ENCODE assay signal across 25 cellular contexts in the genomic region with DNA sequence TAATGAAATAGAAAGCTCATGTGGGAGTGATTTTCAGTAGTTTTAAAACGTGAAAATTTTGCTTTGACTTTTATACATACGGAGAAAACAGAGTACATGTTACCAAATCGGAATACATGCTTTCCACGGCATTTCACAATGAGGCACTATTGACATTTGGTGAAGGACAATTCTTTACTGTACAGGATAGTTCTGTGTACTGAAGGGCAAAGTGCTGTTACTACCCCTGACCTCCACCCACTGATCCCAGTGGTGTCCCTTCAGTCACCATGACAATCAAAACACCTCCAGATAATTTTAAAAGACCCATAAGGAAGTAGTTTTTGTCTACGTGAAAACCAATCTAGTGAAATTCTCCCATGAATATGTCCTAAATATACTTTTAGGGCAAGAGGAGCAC. TPM values are rescaled to one million over a fixed set of nuclear protein-coding genes. Genes with fewer than 3 reads are reported as not detected.
DNase-seq lines count a peak whose midpoint lies in the region; ATAC-seq and TF ChIP-seq lines count a peak whose summit lies in the region.
"Had no signal": no experiment of that assay in that cellular context is flagged by ENCODE, and none has a peak within 500 bp of the region (broad histone marks: within the 10 kb centered on the region; RNA-seq: fewer than 3 reads in every experiment).

No MANE protein-coding gene starts in this region.

- no peak overlapping the region for H3K4me3 ChIP-seq in body of pancreas
- H3K4me3 ChIP-seq in right lobe of liver, result no peak overlapping the region
- H3K4me3 ChIP-seq in upper lobe of right lung, result no peak overlapping the region
- H3K4me3 ChIP-seq: A549; BLaER1 treated with 17β-estradiol and CSF1 and Interleukin-3, amounts not matched to agents 10 nM and 100 nM; GM12878; SK-N-MC had no signal

- POLR2A ChIA-PET in GM10248 (lab: Yijun Ruan, JAX), result no interaction called here

- no peaks in the 10 kb centered on the region for H3K36me3 ChIP-seq in body of pancreas (replicated peaks in 1 of 2; ENCODE audit: insufficient read depth in 1 of 2, low read depth in 2 of 2)
- no peaks in the 10 kb centered on the region for H3K36me3 ChIP-seq in right lobe of liver
- H3K36me3 ChIP-seq in upper lobe of right lung, result no peaks in the 10 kb centered on the region
- H3K36me3 ChIP-seq: BLaER1 treated with 17β-estradiol and CSF1 and Interleukin-3, amounts not matched to agents 10 nM and 100 nM had no signal

- H3K9me3 ChIP-seq in body of pancreas (no peaks in the 10 kb centered on the region), right lobe of liver (no peaks in the 10 kb centered on the region), upper lobe of right lung (no peaks in the 10 kb centered on the region)
- H3K9me3 ChIP-seq: A549; BLaER1 treated with 17β-estradiol and CSF1 and Interleukin-3, amounts not matched to agents 10 nM and 100 nM had no signal

- TF ChIP-seq CTCF in body of pancreas (IDR thresholded peaks at IDR 0.05) (no peak), right lobe of liver (IDR thresholded peaks at IDR 0.05) (no peak), upper lobe of right lung (IDR thresholded peaks at IDR 0.05) (no peak), GM10248 (IDR thresholded peaks at IDR 0.05; ENCODE audit: control extremely low read depth, extremely low read depth, low read depth, missing control alignments) (no peak)

- CTCF ChIA-PET in GM10248 (lab: Yijun Ruan, JAX), result interaction anchor here (0.8 to 1.2 kb wide), 3 partner anchors 12 to 35 kb away, joined by 3 to 5 read pairs (median 3); no protein-coding TSS in a partner anchor

- TF ChIP-seq POLR2A in body of pancreas (IDR thresholded peaks at IDR 0.05), result no peak
- TF ChIP-seq POLR2A in right lobe of liver (IDR thresholded peaks at IDR 0.05), result no peak

- intact Hi-C loops in body of pancreas (cut with DNase I) (no loop called here), right lobe of liver (cut with DNase I) (no loop called here), upper lobe of right lung (cut with DNase I) (no loop called here), left ventricle myocardium superior (cut with micrococcal nuclease) (no loop called here)

- WGBS in body of pancreas, 2 donors, result 56 to 63% methylated on average over 5 of the region's 5 CpGs
- 30% methylated on average over 5 of the region's 5 CpGs for WGBS in right lobe of liver (ENCODE audit: insufficient coverage, low coverage, low lambda C conversion rate, missing lambda C conversion rate)

- DNase-seq in NCI-H146 (lab: John Stamatoyannopoulos, UW) (peak; percentile 49), body of pancreas (peak in 1 of 4 donors; percentile 6), right lobe of liver (peak in 1 of 3 donors; percentile 49), upper lobe of right lung (no peak), DMS 273 (lab: John Stamatoyannopoulos, UW; ENCODE audit: unreplicated experiment) (no peak), GM10248 (ENCODE audit: extremely low spot score) (no peak), left ventricle myocardium superior (no peak)
- DNase-seq: AML-193; CD4-positive, alpha-beta T cell; DMS53; GOT3; HCEC 1CT; KBM-7; MV-4-11; NCI-H1105; NCI-H1694; NCI-H2029 treated with DMSO at 0.1 percent for 48 hours; NCI-H2227 treated with DMSO at 0.1 percent for 48 hours; NCI-H69; OCI-M1; SIG-M5 had no signal

- H3K27ac ChIP-seq in body of pancreas (no peak overlapping the region), right lobe of liver (peak overlapping the region in 1 of 3 donors; percentile 42), upper lobe of right lung (no peak overlapping the region)
- H3K27ac ChIP-seq: BLaER1 treated with 17β-estradiol and CSF1 and Interleukin-3, amounts not matched to agents 10 nM and 100 nM; SK-N-MC had no signal

- H3K4me1 ChIP-seq in body of pancreas, result no peaks in the 10 kb centered on the region
- H3K4me1 ChIP-seq in right lobe of liver, result peaks cover 0 to 25% (median 11%) of the 10 kb centered on the region in 4 donors
- peaks cover 8% of the 10 kb centered on the region for H3K4me1 ChIP-seq in upper lobe of right lung

- H3K27me3 ChIP-seq in body of pancreas (no peaks in the 10 kb centered on the region), right lobe of liver (no peaks in the 10 kb centered on the region), upper lobe of right lung (no peaks in the 10 kb centered on the region)
- H3K27me3 ChIP-seq: BLaER1 treated with 17β-estradiol and CSF1 and Interleukin-3, amounts not matched to agents 10 nM and 100 nM had no signal

- ATAC-seq in body of pancreas, result peak; percentile 58
- ATAC-seq in right lobe of liver, result peak; percentile 89 to 99 (median 94)
- ATAC-seq in upper lobe of right lung, result peak; percentile 62
- no peak for ATAC-seq in left ventricle myocardium superior
- ATAC-seq: A549, GM12878 had no signal

RNA-seq across cellular contexts. Expression of a gene that starts 33.1 kb away (rescaled TPM):
- total RNA-seq in body of pancreas, result 100 to 1,000 TPM in 1 of 2 donors, 10 to 100 TPM in 1; 41.0 to 113 TPM
- total RNA-seq in right lobe of liver, result 10 to 100 TPM in 5 of 6 experiments, 1 to 10 TPM in 1; 7.8 to 25.7 (median 16.6) TPM
- total RNA-seq in upper lobe of right lung, result 91.1 TPM
- 188 TPM for total RNA-seq in left ventricle myocardium superior
